Comparison of ENCODE assay signal across 8 cellular contexts in the genomic region with DNA sequence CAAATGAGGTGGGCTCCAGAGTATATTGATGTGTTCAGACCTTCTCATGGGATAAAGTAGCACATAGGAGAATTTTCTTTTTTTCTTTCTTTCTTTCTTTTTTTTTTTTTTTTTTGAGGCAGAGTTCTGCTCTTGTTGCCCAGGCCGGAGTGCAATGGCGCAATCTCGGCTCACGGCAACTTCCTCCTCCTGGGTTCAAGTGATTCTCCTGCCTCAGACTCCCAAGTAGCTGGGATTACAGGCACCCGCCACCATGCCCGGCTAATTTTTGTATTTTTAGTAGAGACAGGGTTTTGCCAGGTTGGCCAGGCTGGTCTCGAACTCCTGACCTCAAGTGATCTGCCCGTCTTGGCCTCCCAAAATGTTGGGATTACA.
A peak's percentile ranks its signal among the peaks of the same experiment; 100 is the strongest.
DNase-seq lines count a peak whose midpoint lies in the region; ATAC-seq and TF ChIP-seq lines count a peak whose summit lies in the region.
"Not testable (repeated sequence)": the region's sequence is repeated elsewhere in the genome, so short reads cannot be mapped to it uniquely, and the experiment has no call there.

No MANE protein-coding gene starts in this region.

- H3K27ac Mint-ChIP-seq in HFFc6 (peak overlapping the region; percentile 82), brain (peak overlapping the region in 4 of 5 experiments; percentile 24 to 94 (median 73)), nephron progenitor cell (peak overlapping the region; percentile 73)

- not testable (repeated sequence) for ATAC-seq in right cardiac atrium

- CTCF ChIA-PET in RWPE1 (lab: Yijun Ruan, JAX) = interaction anchor here (0.6 to 1.5 kb wide), 2 partner anchors 43 to 103 kb away, joined by 3 read pairs; a partner anchor contains a TSS

- not testable (repeated sequence) for H3K9me3 ChIP-seq in esophagus muscularis mucosa; right cardiac atrium (ENCODE audit: control insufficient read depth, low read length); spleen; vagina

- not testable (repeated sequence) for H3K4me3 ChIP-seq in esophagus muscularis mucosa; right cardiac atrium (ENCODE audit: low read length); spleen; vagina

- H3K4me1 ChIP-seq in esophagus muscularis mucosa = peaks cover 29 to 56% (median 46%) of the 10 kb centered on the region in 4 donors
- H3K4me1 ChIP-seq in right cardiac atrium (ENCODE audit: control insufficient read depth, insufficient read depth, low read length) = not testable (repeated sequence)
- H3K4me1 ChIP-seq in spleen = peaks cover 0 to 12% (median 0%) of the 10 kb centered on the region in 6 donors
- peaks cover 40% of the 10 kb centered on the region for H3K4me1 ChIP-seq in vagina

- not testable (repeated sequence) for H3K9me3 Mint-ChIP-seq in HFFc6, brain, nephron progenitor cell

- POLR2A ChIA-PET in RWPE1 (lab: Yijun Ruan, JAX; ENCODE audit: low non-redundant PET) = not testable (repeated sequence)

- not testable (repeated sequence) for DNase-seq in HFFc6; RWPE1 (ENCODE audit: low spot score); esophagus muscularis mucosa (ENCODE audit: extremely low spot score); nephron progenitor cell; vagina (ENCODE audit: extremely low spot score in 2 of 2)
- peak in 2 of 3 donors; percentile 46 to 57 for DNase-seq in right cardiac atrium
- DNase-seq in spleen = peak; percentile 84

- H3K27me3 ChIP-seq in esophagus muscularis mucosa; right cardiac atrium (ENCODE audit: control insufficient read depth, insufficient read depth); spleen (replicated peaks in 1 of 7); vagina: not testable (repeated sequence)

- 83% methylated on average over 8 of the region's 8 CpGs for WGBS in esophagus muscularis mucosa
- 85% methylated on average over 8 of the region's 8 CpGs for WGBS in right cardiac atrium
- 71 to 93% (median 87%) methylated on average over 8 of the region's 8 CpGs for whole genome bisulfite sequencing in spleen, 5 donors

- H3K27ac ChIP-seq in RWPE1 (peak overlapping the region; percentile 81), esophagus muscularis mucosa (replicated peaks in 1 of 4) (peak overlapping the region; percentile 82 to 90 (median 84)), right cardiac atrium (ENCODE audit: low read length) (peak overlapping the region; percentile 42), spleen (peak overlapping the region in 1 of 8 donors; percentile 48), vagina (peak overlapping the region; percentile 38)

- TF ChIP-seq POLR2A in esophagus muscularis mucosa (IDR thresholded peaks at IDR 0.05; ENCODE audit: low read depth); spleen (IDR thresholded peaks at IDR 0.05); vagina (IDR thresholded peaks at IDR 0.05): not testable (repeated sequence)

- TF ChIP-seq EP300 in esophagus muscularis mucosa (IDR thresholded peaks at IDR 0.05) = not testable (repeated sequence)

- H3K36me3 ChIP-seq in esophagus muscularis mucosa (peaks cover 24 to 65% (median 52%) of the 10 kb centered on the region in 4 donors), spleen (peaks cover 3 to 100% (median 60%) of the 10 kb centered on the region in 6 donors), vagina (peaks cover 0 to 51% of the 10 kb centered on the region in 2 donors)

- intact Hi-C loops in esophagus muscularis mucosa (cut with DNase I) = loop anchor here (5.0 kb wide), 1 partner anchor 75 kb away; a partner anchor contains a TSS
- intact Hi-C loops in right cardiac atrium (cut with DNase I) = loop anchor here in 1 of 4 donors (10.0 kb wide), 1 partner anchor 73 kb away; a partner anchor contains a TSS
- intact Hi-C loops in spleen (cut with DNase I; ENCODE audit: low total_unique reads); vagina (cut with DNase I): not testable (repeated sequence)

- H3K36me3 Mint-ChIP-seq in HFFc6 (ENCODE audit: low read depth) (peaks cover 59% of the 10 kb centered on the region), brain (peaks cover 68% of the 10 kb centered on the region), nephron progenitor cell (ENCODE audit: low read depth) (peaks cover 74% of the 10 kb centered on the region)

- not testable (repeated sequence) for H3K27me3 Mint-ChIP-seq in HFFc6 (ENCODE audit: insufficient read depth); brain; nephron progenitor cell (ENCODE audit: low read depth, poor library complexity)

- H3K4me3 Mint-ChIP-seq in HFFc6 = peak overlapping the region; percentile 74
- not testable (repeated sequence) for H3K4me3 Mint-ChIP-seq in brain, nephron progenitor cell

- TF ChIP-seq CTCF in HFFc6 (IDR thresholded peaks at IDR 0.05); RWPE1 (conservative IDR thresholded peaks at IDR 0.05; ENCODE audit: low read depth); brain (conservative IDR thresholded peaks at IDR 0.05); esophagus muscularis mucosa (IDR thresholded peaks at IDR 0.05); nephron progenitor cell (IDR thresholded peaks at IDR 0.05); spleen (IDR thresholded peaks at IDR 0.05 in 8 of 11, conservative IDR thresholded peaks at IDR 0.05 in 3 of 11); vagina (IDR thresholded peaks at IDR 0.05): not testable (repeated sequence)

- peaks cover 30% of the 10 kb centered on the region for H3K4me1 Mint-ChIP-seq in HFFc6 (ENCODE audit: low read depth)
- peaks cover 24% of the 10 kb centered on the region for H3K4me1 Mint-ChIP-seq in brain
- H3K4me1 Mint-ChIP-seq in nephron progenitor cell = peaks cover 24% of the 10 kb centered on the region
